In genomic region chr3:128340198-128340903, GRCh38 we compare ENCODE assay signal across 20 cellular contexts.
DNase-seq lines count a peak whose midpoint lies in the region; ATAC-seq, FAIRE-seq and TF ChIP-seq lines count a peak whose summit lies in the region.
"Had no signal": no experiment of that assay in that cellular context is flagged by ENCODE, and none has a peak within 500 bp of the region (broad histone marks: within the 10 kb centered on the region; RNA-seq: fewer than 3 reads in every experiment).

No MANE protein-coding gene starts in this region.

- H3K9me3 Mint-ChIP-seq in neural crest cell, result no peaks in the 10 kb centered on the region
- no peaks in the 10 kb centered on the region for H3K9me3 Mint-ChIP-seq in activated T-cell treated with anti-CD3 and anti-CD28 coated beads, Interleukin-2, amount 50 U/mL, for 24 hours
- H3K9me3 Mint-ChIP-seq: CD4-positive, CD25-positive, alpha-beta regulatory T cell; IgD-negative memory B cell had no signal

- no peaks in the 10 kb centered on the region for H3K27me3 ChIP-seq in RWPE2 (ENCODE audit: insufficient read depth, poor library complexity, severe bottlenecking)
- H3K27me3 ChIP-seq in bronchial epithelial cell (ENCODE audit: control insufficient read depth, insufficient read depth, low read length), result no peaks in the 10 kb centered on the region
- no peaks in the 10 kb centered on the region for H3K27me3 ChIP-seq in upper lobe of right lung
- H3K27me3 ChIP-seq: Peyer's patch had no signal

- peaks cover 49% of the 10 kb centered on the region for H3K4me1 Mint-ChIP-seq in neural crest cell
- H3K4me1 Mint-ChIP-seq in activated T-cell treated with anti-CD3 and anti-CD28 coated beads, Interleukin-2, amount 50 U/mL, for 24 hours (ENCODE audit: low read depth), result no peaks in the 10 kb centered on the region

- H3K9me3 ChIP-seq in RWPE2 (ENCODE audit: severe bottlenecking) (no peaks in the 10 kb centered on the region), upper lobe of right lung (no peaks in the 10 kb centered on the region)
- H3K9me3 ChIP-seq: HAP-1, Peyer's patch had no signal

- ATAC-seq in RWPE2 (ENCODE audit: low read depth) (no peak), upper lobe of right lung (no peak)
- ATAC-seq: Right ventricle myocardium inferior had no signal

- H3K27ac Mint-ChIP-seq in neural crest cell (ENCODE audit: unreplicated experiment), result peak overlapping the region; percentile 91
- H3K27ac Mint-ChIP-seq in activated T-cell treated with anti-CD3 and anti-CD28 coated beads, Interleukin-2, amount 50 U/mL, for 24 hours, result no peak overlapping the region
- H3K27ac Mint-ChIP-seq: CD4-positive, CD25-positive, alpha-beta regulatory T cell; IgD-negative memory B cell had no signal

- TF ChIP-seq CTCF in RWPE2 (IDR thresholded peaks at IDR 0.05; ENCODE audit: poor library complexity, severe bottlenecking) (no peak), bronchial epithelial cell (IDR thresholded peaks at IDR 0.05; ENCODE audit: insufficient read depth, low read length, severe bottlenecking) (no peak), neural crest cell (conservative IDR thresholded peaks at IDR 0.05) (no peak), upper lobe of right lung (IDR thresholded peaks at IDR 0.05) (no peak)

- no peaks in the 10 kb centered on the region for H3K36me3 ChIP-seq in RWPE2 (ENCODE audit: low read depth)
- peaks cover 6% of the 10 kb centered on the region for H3K36me3 ChIP-seq in bronchial epithelial cell (ENCODE audit: control insufficient read depth, insufficient read depth, low read length)
- H3K36me3 ChIP-seq in upper lobe of right lung, result peaks cover 5% of the 10 kb centered on the region
- H3K36me3 ChIP-seq: HAP-1 had no signal

- H3K4me3 Mint-ChIP-seq in neural crest cell, result no peak overlapping the region
- H3K4me3 Mint-ChIP-seq in activated T-cell treated with anti-CD3 and anti-CD28 coated beads, Interleukin-2, amount 50 U/mL, for 24 hours, result no peak overlapping the region
- H3K4me3 Mint-ChIP-seq: CD4-positive, CD25-positive, alpha-beta regulatory T cell; IgD-negative memory B cell had no signal

- peaks cover 16% of the 10 kb centered on the region for H3K27me3 Mint-ChIP-seq in neural crest cell (ENCODE audit: low read depth)
- H3K27me3 Mint-ChIP-seq in activated T-cell treated with anti-CD3 and anti-CD28 coated beads, Interleukin-2, amount 50 U/mL, for 24 hours, result no peaks in the 10 kb centered on the region
- H3K27me3 Mint-ChIP-seq: CD4-positive, CD25-positive, alpha-beta regulatory T cell; IgD-negative memory B cell had no signal

- H3K36me3 Mint-ChIP-seq in neural crest cell (ENCODE audit: low read depth), result peaks cover 3% of the 10 kb centered on the region
- peaks cover 45% of the 10 kb centered on the region for H3K36me3 Mint-ChIP-seq in activated T-cell treated with anti-CD3 and anti-CD28 coated beads, Interleukin-2, amount 50 U/mL, for 24 hours (ENCODE audit: low read depth)

- DNase-seq in RWPE2 (ENCODE audit: low spot score), result peak; percentile 31
- no peak for DNase-seq in bronchial epithelial cell (ENCODE audit: low read depth)
- no peak for DNase-seq in neural crest cell (ENCODE audit: low read depth, low spot score)
- DNase-seq in upper lobe of right lung, result peak; percentile 27
- no peak for DNase-seq in activated T-cell treated with anti-CD3 and anti-CD28 coated beads, Interleukin-2, amount 50 U/mL, for 24 hours
- DNase-seq in urothelium cell line (ENCODE audit: low spot score), result no peak
- no peak for DNase-seq in DMS114 treated with DMSO at 0.1 percent for 48 hours (lab: John Stamatoyannopoulos, UW; ENCODE audit: unreplicated experiment)
- DNase-seq: CD4-positive, CD25-positive, alpha-beta regulatory T cell; COR-L47; DMS 273 treated with DMSO at 0.1 percent for 48 hours; GDM1; Kasumi-1; MM.1S; NCI-H1092 treated with DMSO at 0.1 percent for 48 hours; NCI-H1694; NCI-H2081 treated with DMSO at 0.1 percent for 48 hours had no signal

- H3K27ac ChIP-seq in RWPE2 (ENCODE audit: poor library complexity, severe bottlenecking), result no peak overlapping the region
- no peak overlapping the region for H3K27ac ChIP-seq in upper lobe of right lung
- H3K27ac ChIP-seq: Peyer's patch had no signal

- H3K4me1 ChIP-seq in RWPE2 (ENCODE audit: insufficient read depth, poor library complexity, severe bottlenecking) (peaks cover 29% of the 10 kb centered on the region), upper lobe of right lung (no peaks in the 10 kb centered on the region)
- H3K4me1 ChIP-seq: HAP-1 had no signal

- intact Hi-C loops in upper lobe of right lung (cut with DNase I), result no loop called here

- peak; percentile 43 for FAIRE-seq in bronchial epithelial cell (lab: Jason Lieb, UNC)
- FAIRE-seq in urothelium cell line (lab: Jason Lieb, UNC), result no peak

- H3K4me3 ChIP-seq in RWPE2 (ENCODE audit: severe bottlenecking) (no peak overlapping the region), bronchial epithelial cell (ENCODE audit: low read depth, low read length) (no peak overlapping the region), upper lobe of right lung (no peak overlapping the region)
- H3K4me3 ChIP-seq: HAP-1, Peyer's patch had no signal

Comparison
In these comparisons a context has a peak if more than half of its experiments do, and no peak if none do; other contexts are left out.
1. DNase-seq: peak in RWPE2 (single experiment) and upper lobe of right lung (single experiment); none in bronchial epithelial cell (single experiment), neural crest cell (single experiment), activated T-cell treated with anti-CD3 and anti-CD28 coated beads, Interleukin-2, amount 50 U/mL, for 24 hours (single experiment), urothelium cell line (single experiment) and DMS114 treated with DMSO at 0.1 percent for 48 hours (single experiment).